In genomic region chr10:110208614-110209398, GRCh38 we compare ENCODE assay signal across 8 cellular contexts. TPM values are rescaled to one million over a fixed set of nuclear protein-coding genes. Genes with fewer than 3 reads are reported as not detected.
A peak's percentile ranks its signal among the peaks of the same experiment; 100 is the strongest.
DNase-seq lines count a peak whose midpoint lies in the region; ATAC-seq and TF ChIP-seq lines count a peak whose summit lies in the region.

No MANE protein-coding gene starts in this region.

- peaks cover 46% of the 10 kb centered on the region for H3K4me1 ChIP-seq in CD4-positive, CD25-positive, alpha-beta regulatory T cell (ENCODE audit: control insufficient read depth, insufficient read depth, low read length, poor library complexity, severe bottlenecking)
- H3K4me1 ChIP-seq in duodenal mucosa (ENCODE audit: control insufficient read depth in 1 of 2, insufficient read depth in 2 of 2, low read length in 2 of 2): peaks cover 26 to 37% of the 10 kb centered on the region in 2 donors

- H3K9ac ChIP-seq in duodenal mucosa (ENCODE audit: low read depth in 1 of 2, low read length in 2 of 2): peak overlapping the region; percentile 82 to 89

- peak in 1 of 3 donors; percentile 23 for DNase-seq in CD4-positive, CD25-positive, alpha-beta regulatory T cell
- DNase-seq in HFFc6 (peak; percentile 45), UCSD-AML1 (lab: John Stamatoyannopoulos, UW; ENCODE audit: unreplicated experiment) (peak; percentile 63), medulla oblongata (ENCODE audit: extremely low spot score) (peak; percentile 76), substantia nigra (lab: John Stamatoyannopoulos, UW) (peak in 36 of 49 donors; percentile 23 to 79 (median 52)), NCI-H187 (lab: John Stamatoyannopoulos, UW) (no peak), globus pallidus (ENCODE audit: low spot score) (no peak)

- H3K4me3 Mint-ChIP-seq in CD4-positive, CD25-positive, alpha-beta regulatory T cell: peak overlapping the region; percentile 98 to 99 (median 99)
- peak overlapping the region; percentile 95 for H3K4me3 Mint-ChIP-seq in HFFc6

- peak overlapping the region; percentile 96 to 98 (median 98) for H3K27ac Mint-ChIP-seq in CD4-positive, CD25-positive, alpha-beta regulatory T cell
- H3K27ac Mint-ChIP-seq in HFFc6: peak overlapping the region; percentile 83

- H3K4me3 ChIP-seq in CD4-positive, CD25-positive, alpha-beta regulatory T cell (ENCODE audit: low read depth, low read length): peak overlapping the region; percentile 95
- H3K4me3 ChIP-seq in duodenal mucosa (ENCODE audit: low read depth in 1 of 2, low read length in 2 of 2): peak overlapping the region; percentile 81 to 94

- H3K4me1 Mint-ChIP-seq in CD4-positive, CD25-positive, alpha-beta regulatory T cell: peaks cover 15 to 46% (median 35%) of the 10 kb centered on the region in 4 donors
- H3K4me1 Mint-ChIP-seq in HFFc6 (ENCODE audit: low read depth): peaks cover 35% of the 10 kb centered on the region

- peaks cover 32% of the 10 kb centered on the region for H3K27me3 Mint-ChIP-seq in CD4-positive, CD25-positive, alpha-beta regulatory T cell
- peaks cover 9% of the 10 kb centered on the region; the same call in 1 of the 2 replicates for H3K27me3 Mint-ChIP-seq in HFFc6 (ENCODE audit: insufficient read depth)

- peak overlapping the region; percentile 94 for H3K27ac ChIP-seq in CD4-positive, CD25-positive, alpha-beta regulatory T cell (ENCODE audit: insufficient read depth, low read length, poor library complexity, severe bottlenecking)
- peak overlapping the region; percentile 47 for H3K27ac ChIP-seq in duodenal mucosa (ENCODE audit: low read depth, low read length)
- peak overlapping the region; percentile 98 for H3K27ac ChIP-seq in substantia nigra (ENCODE audit: low read depth, low read length, poor library complexity, severe bottlenecking)

- no peaks in the 10 kb centered on the region for H3K36me3 Mint-ChIP-seq in CD4-positive, CD25-positive, alpha-beta regulatory T cell
- no peaks in the 10 kb centered on the region for H3K36me3 Mint-ChIP-seq in HFFc6 (ENCODE audit: low read depth)

- ATAC-seq in CD4-positive, CD25-positive, alpha-beta regulatory T cell (ENCODE audit: low read depth in 2 of 2): peak in 1 of 2 donors; percentile 21

- no peaks in the 10 kb centered on the region for H3K9me3 Mint-ChIP-seq in CD4-positive, CD25-positive, alpha-beta regulatory T cell
- no peaks in the 10 kb centered on the region for H3K9me3 Mint-ChIP-seq in HFFc6

- H3K27me3 ChIP-seq in CD4-positive, CD25-positive, alpha-beta regulatory T cell (ENCODE audit: control insufficient read depth, insufficient read depth, low read length): no peaks in the 10 kb centered on the region
- H3K27me3 ChIP-seq in duodenal mucosa (ENCODE audit: control insufficient read depth in 1 of 2, insufficient read depth in 2 of 2, low read length in 2 of 2): no peaks in the 10 kb centered on the region

- H3K36me3 ChIP-seq in CD4-positive, CD25-positive, alpha-beta regulatory T cell (ENCODE audit: control insufficient read depth, insufficient read depth, low read length): no peaks in the 10 kb centered on the region
- no peaks in the 10 kb centered on the region for H3K36me3 ChIP-seq in duodenal mucosa (ENCODE audit: control insufficient read depth in 1 of 2, insufficient read depth in 2 of 2, low read length in 2 of 2)

- no peaks in the 10 kb centered on the region for H3K9me3 ChIP-seq in CD4-positive, CD25-positive, alpha-beta regulatory T cell (ENCODE audit: control insufficient read depth in 2 of 2, low read length in 2 of 2)
- H3K9me3 ChIP-seq in duodenal mucosa (ENCODE audit: control insufficient read depth in 1 of 2, low read length in 2 of 2): no peaks in the 10 kb centered on the region

- 0 out of 2 replicates have a peak, but pooled peaks have one; percentile 22 for TF ChIP-seq CTCF in HFFc6 (IDR thresholded peaks at IDR 0.05)

RNA-seq across cellular contexts. Expression of gene MXI1, which starts 1.4 kb away (rescaled TPM):
- 48.1 TPM for total RNA-seq in CD4-positive, CD25-positive, alpha-beta regulatory T cell
- 10 to 100 TPM; 34.2 to 56.8 (median 40.2) TPM for polyA plus RNA-seq in CD4-positive, CD25-positive, alpha-beta regulatory T cell
- 10 to 100 TPM in 2 of 6 experiments, 1 to 10 TPM in 4; 5.2 to 11.2 (median 6.2) TPM for total RNA-seq in HFFc6 (2021; fragmentation: NEBNext Ultra II Directional; extraction: Animal tissue kit (Norgen Biotek cat#: 25700))

Comparison
In these comparisons a context has a peak if more than half of its experiments do, and no peak if none do; other contexts are left out.
1. DNase-seq: peak in HFFc6 (single experiment), UCSD-AML1 (single experiment), medulla oblongata (single experiment) and substantia nigra (36 of 49); none in NCI-H187 (0 of 2) and globus pallidus (single experiment).
2. H3K27ac ChIP-seq: peak in every context shown above with its lines; median percentile 98 in substantia nigra; 94 in CD4-positive, CD25-positive, alpha-beta regulatory T cell; 47 in duodenal mucosa.